ENCODE assay signal across 8 cellular contexts in the genomic region with DNA sequence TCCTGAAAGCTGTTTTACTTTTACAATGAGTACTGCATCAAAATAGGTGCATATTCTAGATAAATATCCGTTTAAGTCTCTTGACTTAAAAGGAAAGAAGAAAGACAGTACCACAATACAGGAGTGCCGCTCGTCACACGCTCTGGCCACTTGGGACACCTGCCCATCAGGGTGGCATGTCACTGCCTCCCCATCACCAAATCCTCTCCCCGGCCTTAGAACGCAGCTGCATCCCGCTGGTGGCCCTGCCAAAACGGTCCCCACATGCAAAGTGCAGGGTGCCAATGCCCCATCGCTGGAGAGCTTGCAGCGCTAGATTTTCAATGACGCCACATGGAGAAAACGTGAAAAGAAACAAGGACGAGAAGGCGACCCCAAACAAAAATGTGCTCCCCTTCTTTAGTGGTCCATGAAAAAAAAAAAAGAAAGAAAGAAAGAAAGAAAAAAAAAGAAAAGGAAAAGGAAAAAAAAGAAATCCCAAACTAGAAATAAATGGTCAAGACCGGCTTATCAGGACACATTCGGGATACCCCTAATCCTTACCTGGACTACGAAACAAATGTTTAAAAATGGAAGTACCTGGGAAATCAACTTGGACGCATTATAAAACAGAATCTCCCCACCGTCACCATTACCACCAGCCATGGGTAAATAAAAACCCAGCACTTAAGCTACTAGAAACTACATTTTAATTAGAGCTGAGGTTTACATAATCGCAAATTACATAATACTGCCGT. TPM values are rescaled to one million over a fixed set of nuclear protein-coding genes. Genes with fewer than 3 reads are reported as not detected.
A peak's percentile ranks its signal among the peaks of the same experiment; 100 is the strongest.
DNase-seq lines count a peak whose midpoint lies in the region; ATAC-seq, FAIRE-seq and TF ChIP-seq lines count a peak whose summit lies in the region.

No MANE protein-coding gene starts in this region.

- H3F3A ChIP-seq in SK-N-SH (replicated peaks; ENCODE audit: insufficient read depth) = peaks cover 7% of the 10 kb centered on the region

- H3K9ac ChIP-seq in SK-N-SH (peak overlapping the region; percentile 66), GM12878 (ENCODE audit: control insufficient read depth, insufficient read depth, low read length) (peak overlapping the region; percentile 56; the same call in 1 of the 2 replicates)

- H3K4me1 ChIP-seq in A673 (ENCODE audit: insufficient read depth, low read length, poor library complexity, severe bottlenecking) (peaks cover 5% of the 10 kb centered on the region), SK-N-SH (ENCODE audit: control insufficient read depth in 1 of 2, insufficient read depth in 2 of 2, low read depth in 1 of 2, low read length in 1 of 2) (peaks cover 0 to 13% of the 10 kb centered on the region in 2 experiments; a peak in 2 of 4 replicates), GM12878 (ENCODE audit: control insufficient read depth, insufficient read depth, low read length) (no peaks in the 10 kb centered on the region)

- H3K79me2 ChIP-seq in SK-N-SH (ENCODE audit: insufficient read depth) = peaks cover 57% of the 10 kb centered on the region
- no peaks in the 10 kb centered on the region; the same call in none of the 2 replicates for H3K79me2 ChIP-seq in GM12878 (ENCODE audit: control insufficient read depth, insufficient read depth, low read length)

- ATAC-seq in GM21737 (IDR thresholded peaks at IDR 0.05; ENCODE audit: unreplicated experiment) (peak; percentile 35), GM12878 (peak; percentile 63)

- in situ Hi-C loops in GM12878 (cut with MboI) = no loop called here

- H2AFZ ChIP-seq in SK-N-SH (ENCODE audit: low read depth) (peak overlapping the region; percentile 74), GM12878 (ENCODE audit: control insufficient read depth, low read depth, low read length) (peak overlapping the region; percentile 67)

- TF ChIP-seq POLR2A in GM12878 (IDR thresholded peaks at IDR 0.05; ENCODE audit: low read depth, low read length) (no peak), GM12892 (IDR thresholded peaks at IDR 0.05; ENCODE audit: low read depth, low read length) (no peak)

- intact Hi-C loops in A673 (cut with micrococcal nuclease; ENCODE audit: unreplicated experiment) (loop anchor here (5.0 kb wide), 2 partner anchors 132 to 143 kb away; no protein-coding TSS in a partner anchor), GM12878 (cut with micrococcal nuclease; ENCODE audit: unreplicated experiment) (loop anchor here (1.0 to 5.0 kb wide), 4 partner anchors 59 to 143 kb away; no protein-coding TSS in a partner anchor)

- peak overlapping the region; percentile 42 for H3K4me3 ChIP-seq in A673 (ENCODE audit: low read depth, low read length, poor library complexity, severe bottlenecking)
- peak overlapping the region; percentile 69 to 93 for H3K4me3 ChIP-seq in SK-N-SH (ENCODE audit: low read depth in 2 of 2, low read length in 1 of 2)
- H3K4me3 ChIP-seq in GM12878 = peak overlapping the region; percentile 75
- peak overlapping the region; percentile 78 for H3K4me3 ChIP-seq in kidney epithelial cell (ENCODE audit: low read depth, low read length)

- TF ChIP-seq EP300 in SK-N-SH (IDR thresholded peaks at IDR 0.05; ENCODE audit: borderline replicate concordance in 1 of 2, low read depth in 1 of 2, low read length in 1 of 2) (no peak), GM12878 (IDR thresholded peaks at IDR 0.05; ENCODE audit: borderline replicate concordance in 1 of 2, control insufficient read depth in 1 of 2, low read depth in 2 of 2, low read length in 2 of 2) (no peak)

- peaks cover 45% of the 10 kb centered on the region for H3K27me3 ChIP-seq in A673 (replicated peaks; ENCODE audit: insufficient read depth, low read depth, low read length, poor library complexity)
- no peaks in the 10 kb centered on the region for H3K27me3 ChIP-seq in SK-N-SH (ENCODE audit: insufficient read depth)
- H3K27me3 ChIP-seq in GM12878 (replicated peaks in 1 of 2; ENCODE audit: control insufficient read depth in 2 of 2, insufficient read depth in 2 of 2, low read length in 1 of 2) = no peaks in the 10 kb centered on the region
- H3K27me3 ChIP-seq in kidney epithelial cell (ENCODE audit: control insufficient read depth, insufficient read depth, low read length) = peaks cover 3% of the 10 kb centered on the region

- H4K20me1 ChIP-seq in SK-N-SH (ENCODE audit: insufficient read depth) (peaks cover 18% of the 10 kb centered on the region; the same call in 1 of the 2 replicates), GM12878 (ENCODE audit: control insufficient read depth, insufficient read depth) (no peaks in the 10 kb centered on the region)

- H3K27ac ChIP-seq in A673 (ENCODE audit: low read depth, low read length, poor library complexity, severe bottlenecking) (no peak overlapping the region), SK-N-SH (ENCODE audit: low read depth in 2 of 2, low read length in 1 of 2) (no peak overlapping the region), GM12878 (ENCODE audit: control insufficient read depth, insufficient read depth) (no peak overlapping the region)

- no peak for TF ChIP-seq CTCF in A673 (conservative IDR thresholded peaks at IDR 0.05; ENCODE audit: low read depth, low read length)
- peak; percentile 28 for TF ChIP-seq CTCF in SK-N-SH (IDR thresholded peaks at IDR 0.05)
- peak in 1 of 3 experiments; percentile 13; a peak in 1 of 6 replicates for TF ChIP-seq CTCF in GM12878 (IDR thresholded peaks at IDR 0.05 in 2 of 3, conservative IDR thresholded peaks at IDR 0.05 in 1 of 3; ENCODE audit: control insufficient read depth in 2 of 3, extremely low read depth in 1 of 3, insufficient read depth in 1 of 3, low read depth in 3 of 3, low read length in 3 of 3)
- no peak for TF ChIP-seq CTCF in kidney epithelial cell (IDR thresholded peaks at IDR 0.05; ENCODE audit: insufficient read depth, low read length, poor library complexity, severe bottlenecking)

- no peaks in the 10 kb centered on the region for H3K9me2 ChIP-seq in SK-N-SH

- no peak for TF ChIP-seq RAD21 in SK-N-SH (IDR thresholded peaks at IDR 0.05; ENCODE audit: low read length)
- TF ChIP-seq RAD21 in GM12878 (IDR thresholded peaks at IDR 0.05; ENCODE audit: insufficient read depth, low read depth, low read length) = peak; percentile 16; the same call in 1 of the 2 replicates

- DNase-seq in A673 (ENCODE audit: low spot score) (no peak), SK-N-SH (peak; percentile 49), GM12878 (ENCODE audit: low read depth, low spot score) (no peak), kidney epithelial cell (ENCODE audit: low read depth) (no peak), GM12892 (ENCODE audit: insufficient read length) (no peak), mucosa of gallbladder (ENCODE audit: low spot score) (no peak)
- peak; percentile 81 for DNase-seq in stimulated activated CD4-positive, alpha-beta T cell treated with anti-CD3 and anti-CD28 coated beads, Interleukin-1b, Interleukin-23, amount 100 ng/mL, for 48 hours

- BruUV-seq in A673 (replicated peaks; lab: Mats Ljungman, UMichigan) = no TSS peak
- BruUV-seq in GM12878 (replicated peaks; lab: Mats Ljungman, UMichigan) = no TSS peak

- FAIRE-seq in GM12878 (lab: Jason Lieb, UNC) = peak; percentile 75
- no peak for FAIRE-seq in GM12892 (lab: Jason Lieb, UNC)

- CTCF ChIA-PET in A673 (lab: Charles Lee) (interaction anchor here (0.8 kb wide), 1 partner anchor 110 kb away, joined by 4 read pairs; no protein-coding TSS in a partner anchor), SK-N-SH (lab: Yijun Ruan, JAX) (interaction anchor here (0.9 to 4.4 kb wide), 15 partner anchors 8 to 185 kb away, joined by 3 to 31 read pairs (median 4); no protein-coding TSS in a partner anchor), GM12878 (lab: Yijun Ruan, JAX) (interaction anchor here (0.7 to 2.4 kb wide), 13 partner anchors 10 to 143 kb away, joined by 3 to 21 read pairs (median 4); no protein-coding TSS in a partner anchor)

- 16% methylated on average over 21 of the region's 21 CpGs for WGBS in SK-N-SH (ENCODE audit: low lambda C conversion rate)
- 3% methylated on average over 21 of the region's 21 CpGs for WGBS in GM12878 (ENCODE audit: insufficient coverage, insufficient replicate concordance, low lambda C conversion rate, missing lambda C conversion rate)

- H3K36me3 ChIP-seq in A673 (ENCODE audit: insufficient read depth, low read length, poor library complexity, severe bottlenecking) (no peaks in the 10 kb centered on the region), SK-N-SH (replicated peaks in 1 of 2; ENCODE audit: control insufficient read depth in 1 of 2, insufficient read depth in 2 of 2, low read length in 1 of 2) (no peaks in the 10 kb centered on the region), GM12878 (ENCODE audit: control insufficient read depth in 2 of 2, insufficient read depth in 2 of 2, low read length in 1 of 2) (no peaks in the 10 kb centered on the region), kidney epithelial cell (ENCODE audit: control insufficient read depth, insufficient read depth, low read length) (no peaks in the 10 kb centered on the region)

- SMC1A ChIA-PET in GM12878 (lab: Charles Lee; ENCODE audit: uncharacterized antibody, unreplicated experiment) = interaction anchor here (0.5 to 2.4 kb wide), 15 partner anchors 8 to 145 kb away, joined by 3 to 10 read pairs (median 3); no protein-coding TSS in a partner anchor

- RAD21 ChIA-PET in GM12878 (lab: Charles Lee; ENCODE audit: unreplicated experiment) = interaction anchor here (0.7 to 2.1 kb wide), 8 partner anchors 61 to 562 kb away, joined by 3 to 7 read pairs (median 3); no protein-coding TSS in a partner anchor

- H3K4me2 ChIP-seq in SK-N-SH (peak overlapping the region; percentile 91), GM12878 (ENCODE audit: control insufficient read depth, insufficient read depth) (peak overlapping the region; percentile 90)

- no peaks in the 10 kb centered on the region for H3K9me3 ChIP-seq in A673 (ENCODE audit: low read depth, low read length, poor library complexity, severe bottlenecking)
- no peaks in the 10 kb centered on the region; the same call in 1 of the 2 replicates for H3K9me3 ChIP-seq in SK-N-SH
- no peaks in the 10 kb centered on the region for H3K9me3 ChIP-seq in GM12878 (replicated peaks; ENCODE audit: control insufficient read depth, insufficient read depth, low read length)

- POLR2A ChIA-PET in A673 (lab: Charles Lee; ENCODE audit: low non-redundant PET) (no interaction called here), SK-N-SH (lab: Yijun Ruan, JAX) (no interaction called here), GM12878 (lab: Charles Lee) (no interaction called here)

RNA-seq across cellular contexts. Expression of a gene that starts 1.1 kb away (rescaled TPM):
- total RNA-seq in A673 (2021) = 8.8 and 13.9 TPM in 2 replicates
- 14.8 and 22.0 TPM in 2 replicates for polyA plus RNA-seq in SK-N-SH (2012; rRNA removed)
- polyA plus RNA-seq in SK-N-SH (2012; cell fraction: cytosol; rRNA removed) = 13.9 and 22.2 TPM in 2 replicates
- polyA plus RNA-seq in SK-N-SH (2012; cell fraction: nucleus; rRNA removed) = 14.6 and 16.6 TPM in 2 replicates
- total RNA-seq in GM12878 (2013; cell fraction: nucleolus; rRNA removed) = 43.9 and 52.0 TPM in 2 replicates
- total RNA-seq in GM12878 (2014; rRNA removed) = 8.9 and 11.5 TPM in 2 replicates
- 17.4 and 17.6 TPM in 2 replicates for total RNA-seq in GM12878 (2014; rRNA removed; fragmentation: Illumina TruSeq; extraction: Trizol)
- total RNA-seq in GM12878 (2021) = 43.9 and 49.2 TPM in 2 replicates
- 5.6 TPM for polyA plus RNA-seq in GM12878 (2011; ENCODE audit: low read depth)
- polyA plus RNA-seq in GM12878 (2011; rRNA removed) = 21.1 and 23.9 TPM in 2 replicates
- 27.8 and 34.6 TPM in 2 replicates for polyA plus RNA-seq in GM12878 (2011; cell fraction: cytosol; rRNA removed)
- polyA plus RNA-seq in GM12878 (2011; cell fraction: nucleus; rRNA removed) = 20.7 and 21.9 TPM in 2 replicates
- polyA plus RNA-seq in GM12878 (2012) = 11.3 and 14.3 TPM in 2 replicates
- polyA plus RNA-seq in GM12878 (2014; fragmentation: Illumina TruSeq; extraction: Trizol) = 25.3 and 25.9 TPM in 2 replicates
- polyA plus RNA-seq in GM12878 (2014; fragmentation: Nextera tagmentation; extraction: Ambion mirVana) = 1 to 10 TPM; 3.8 to 5.1 TPM
- 21.9 and 25.5 TPM in 2 replicates for polyA plus RNA-seq in GM12878 (2014; rRNA removed)
- polyA plus RNA-seq in GM12878 (2016; fragmentation: Nextera tagmentation; extraction: Ambion mirVana) = 10 to 100 TPM in 1 of 2 experiments, 1 to 10 TPM in 1; 2.1 to 11.5 TPM
- 23.4 and 27.2 TPM in 2 replicates for polyA minus RNA-seq in GM12878 (2011; rRNA and poly(A)+ RNA removed)
- polyA minus RNA-seq in GM12878 (2011; cell fraction: cytosol; rRNA and poly(A)+ RNA removed) = 13.6 and 18.4 TPM in 2 replicates
- 21.5 and 42.4 TPM in 2 replicates for polyA minus RNA-seq in GM12878 (2011; cell fraction: nucleus; rRNA and poly(A)+ RNA removed)
- 9.0 and 15.8 TPM in 2 replicates for total RNA-seq in kidney epithelial cell
- polyA plus RNA-seq in GM12892 (2012; ENCODE audit: missing spikeins) = 7.6 TPM
- total RNA-seq in mucosa of gallbladder = 73.7 TPM

Comparison
In these comparisons a context has a peak if more than half of its experiments do, and no peak if none do; other contexts are left out.
1. DNase-seq: peak in SK-N-SH (single experiment) and stimulated activated CD4-positive, alpha-beta T cell treated with anti-CD3 and anti-CD28 coated beads, Interleukin-1b, Interleukin-23, amount 100 ng/mL, for 48 hours (single experiment); none in A673 (single experiment), GM12878 (single experiment), kidney epithelial cell (single experiment), GM12892 (single experiment) and mucosa of gallbladder (single experiment).
2. Peak in every context shown above with its lines, with median percentiles within 50 percentile points of each other: H3K4me3 ChIP-seq.